In genomic region chr22:46737976-46738641, GRCh38 we compare ENCODE assay signal across 8 cellular contexts. TPM values are rescaled to one million over a fixed set of nuclear protein-coding genes. Genes with fewer than 3 reads are reported as not detected.
DNase-seq lines count a peak whose midpoint lies in the region; ATAC-seq and TF ChIP-seq lines count a peak whose summit lies in the region.

TSS of gene CERK (minus strand) at chr22:46738252. CDS start at chr22:46738148, 104 bp downstream.

- no peak for TF ChIP-seq CTCF in lung (IDR thresholded peaks at IDR 0.05; ENCODE audit: control extremely low read depth, extremely low read depth)

- peaks cover 46% of the 10 kb centered on the region for H3K36me3 Mint-ChIP-seq in effector memory CD8-positive, alpha-beta T cell (ENCODE audit: insufficient read depth)

- peak within 1 kb of the TSS; percentile 65 for H3K4me3 ChIP-seq in H7 (ENCODE audit: insufficient read depth, low read depth, low read length)
- peak within 1 kb of the TSS; percentile 62 for H3K4me3 ChIP-seq in lung

- H3K27me3 Mint-ChIP-seq in effector memory CD8-positive, alpha-beta T cell, result no peaks in the 10 kb centered on the region

- no peaks in the 10 kb centered on the region for H3K9me3 ChIP-seq in lung (ENCODE audit: control insufficient read depth in 2 of 2, insufficient read depth in 1 of 2, low read length in 1 of 2)

- peak within 1 kb of the TSS; percentile 97 to 99 for H3K4me3 Mint-ChIP-seq in effector memory CD8-positive, alpha-beta T cell

- H3K27me3 ChIP-seq in H7 (ENCODE audit: control insufficient read depth, insufficient read depth, low read length), result no peaks in the 10 kb centered on the region
- H3K27me3 ChIP-seq in lung (ENCODE audit: control insufficient read depth, insufficient read depth), result no peaks in the 10 kb centered on the region

- peaks cover 3% of the 10 kb centered on the region; the same call in 1 of the 2 replicates for H3K36me3 ChIP-seq in H7 (replicated peaks; ENCODE audit: control insufficient read depth, insufficient read depth, low read length)
- H3K36me3 ChIP-seq in lung (ENCODE audit: control insufficient read depth in 2 of 2, insufficient read depth in 2 of 2, low read length in 2 of 2), result no peaks in the 10 kb centered on the region

- peak; percentile 47 for ATAC-seq in effector memory CD8-positive, alpha-beta T cell (replicated peaks)
- peak; percentile 77 for ATAC-seq in lung (ENCODE audit: insufficient read depth, low FRiP score)
- no peak for ATAC-seq in GM18858 (IDR thresholded peaks at IDR 0.05; ENCODE audit: unreplicated experiment)

- H3K27ac Mint-ChIP-seq in effector memory CD8-positive, alpha-beta T cell, result peak within 1 kb of the TSS; percentile 96 to 99

- H3K4me1 ChIP-seq in lung (ENCODE audit: control insufficient read depth in 2 of 2, insufficient read depth in 2 of 2, low read length in 2 of 2), result peaks cover 10 to 31% of the 10 kb centered on the region in 2 donors

- H3K9me3 Mint-ChIP-seq in effector memory CD8-positive, alpha-beta T cell, result no peaks in the 10 kb centered on the region

- H3K4me1 Mint-ChIP-seq in effector memory CD8-positive, alpha-beta T cell (ENCODE audit: low read depth in 2 of 2), result peaks cover 34 to 42% of the 10 kb centered on the region in 2 donors

- DNase-seq in DMS53 (lab: John Stamatoyannopoulos, UW), result peak; percentile 90
- peak; percentile 94 for DNase-seq in H7
- DNase-seq in NCI-H748 (lab: John Stamatoyannopoulos, UW; ENCODE audit: unreplicated experiment), result peak; percentile 61
- peak; percentile 81 for DNase-seq in activated CD8-positive, alpha-beta memory T cell treated with anti-CD3 and anti-CD28 coated beads for 24 hours
- DNase-seq in effector memory CD8-positive, alpha-beta T cell, result peak; percentile 46 to 57 (median 46)
- DNase-seq in lung (ENCODE audit: low spot score), result peak; percentile 81
- peak; percentile 61 for DNase-seq in stimulated activated CD8-positive, alpha-beta memory T cell treated with anti-CD3 and anti-CD28 coated beads, Interleukin-12 subunit alpha, Interleukin-12 subunit beta, amount 100 ng/mL, for 4 hours (ENCODE audit: low read depth)

- peak within 1 kb of the TSS; percentile 87 to 99 for H3K27ac ChIP-seq in lung (ENCODE audit: low read depth in 1 of 2, low read length in 1 of 2)

- 0% methylated on average over 31 to 99 of the region's 99 CpGs for WGBS in lung, 2 donors

RNA-seq across cellular contexts. Expression of gene CERK, which starts in this region (rescaled TPM):
- 54.8 and 57.2 TPM in 2 replicates for total RNA-seq in H7 (2014; rRNA removed; shearing (Covaris generic))
- total RNA-seq in lung, result 10 to 100 TPM; 31.0 to 36.2 TPM
- 10 to 100 TPM; 12.1 to 32.4 TPM for polyA plus RNA-seq in lung
